In the genomic region with DNA sequence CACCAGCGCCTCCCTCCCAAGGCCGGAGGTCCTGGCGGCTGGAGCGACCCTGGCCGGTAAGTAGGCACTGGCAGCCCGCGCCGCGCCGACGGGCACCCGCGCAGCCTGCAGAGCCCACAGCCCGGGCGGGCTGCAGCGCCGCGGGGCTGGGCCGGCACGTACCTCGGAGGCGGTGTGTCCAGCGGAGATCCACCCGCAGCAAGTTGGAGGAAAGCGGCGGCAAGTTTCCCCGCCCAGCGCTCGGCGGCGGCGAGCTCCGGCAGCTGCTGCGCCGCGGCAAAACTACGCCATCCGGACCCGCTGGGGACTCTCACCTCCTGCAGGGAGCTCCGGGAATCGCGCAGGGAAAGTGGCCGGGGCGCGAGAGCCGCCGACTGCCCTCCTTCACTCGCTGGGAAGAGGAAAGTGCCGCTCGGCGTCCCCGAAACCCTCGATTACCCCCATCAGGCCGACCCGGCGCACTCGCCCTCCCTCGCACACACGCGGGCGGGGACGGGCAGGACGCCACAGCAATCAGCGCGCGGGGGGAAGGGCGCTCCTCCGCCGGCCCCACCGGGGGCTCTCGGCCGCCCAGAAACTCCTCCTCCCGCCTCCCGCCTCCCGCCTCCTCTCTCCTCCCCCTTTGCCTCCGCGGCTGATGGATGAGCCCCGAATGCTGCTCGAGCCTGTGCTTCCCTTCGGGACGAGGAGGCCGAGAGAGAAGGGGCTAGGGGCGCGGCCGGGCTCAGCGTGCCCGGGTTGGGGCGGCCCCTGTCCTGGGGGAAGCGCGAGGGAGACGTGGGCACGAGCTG, we compare ENCODE assay signal across 1 cellular context.
TF ChIP-seq lines count a peak whose summit lies in the region.

TSS of gene TGFBR3 (minus strand) at position 436 of the 791 bp plus-strand sequence. CDS start 24,620 bp downstream, outside the sequence.

TF ChIP-seq in K562, 482 proteins besides CTCF, POLR2A, EP300 and RAD21 (continued from another document and continues in another):
- TF ChIP-seq ZNF184 (CRISPR knock-in tag; IDR thresholded peaks at IDR 0.05) (no peak), PRDM10 (IDR thresholded peaks at IDR 0.05; ENCODE audit: partially characterized antibody) (peak; percentile 86), MBD2 (IDR thresholded peaks at IDR 0.05; ENCODE audit: borderline replicate concordance, low read depth) (peak; percentile 23; the same call in 1 of the 2 replicates), ZNF766 (CRISPR knock-in tag; conservative IDR thresholded peaks at IDR 0.05) (no peak), CEBPG (CRISPR knock-in tag; IDR thresholded peaks at IDR 0.05) (no peak), CEBPG (tag; conservative IDR thresholded peaks at IDR 0.05 in 1 of 2, IDR thresholded peaks at IDR 0.05 in 1 of 2) (no peak), JUN (IDR thresholded peaks at IDR 0.05; ENCODE audit: borderline replicate concordance, low read depth, low read length) (no peak), JUN (CRISPR knock-in tag; IDR thresholded peaks at IDR 0.05; ENCODE audit: borderline replicate concordance) (0 out of 2 replicates have a peak, but pooled peaks have one; percentile 43), BCLAF1 (IDR thresholded peaks at IDR 0.05; ENCODE audit: borderline replicate concordance in 1 of 2, control insufficient read depth in 1 of 2, low read depth in 2 of 2, low read length in 1 of 2) (no peak), ZKSCAN3 (CRISPR knock-in tag; IDR thresholded peaks at IDR 0.05) (no peak), STAG1 (CRISPR knock-in tag; IDR thresholded peaks at IDR 0.05; ENCODE audit: borderline replicate concordance) (no peak), HNRNPL (IDR thresholded peaks at IDR 0.05; ENCODE audit: low read depth, low read length) (0 out of 2 replicates have a peak, but pooled peaks have one; percentile 22), RBM14 (IDR thresholded peaks at IDR 0.05; ENCODE audit: borderline replicate concordance, insufficient read depth, low read depth, low read length) (no peak), E2F3 (CRISPR knock-in tag; IDR thresholded peaks at IDR 0.05) (0 out of 2 replicates have a peak, but pooled peaks have one; percentile 18), NUFIP1 (IDR thresholded peaks at IDR 0.05; ENCODE audit: partially characterized antibody) (no peak), ADNP (tag; IDR thresholded peaks at IDR 0.05) (no peak), MCM2 (IDR thresholded peaks at IDR 0.05; ENCODE audit: low read depth) (no peak), ZNF551 (CRISPR knock-in tag; IDR thresholded peaks at IDR 0.05) (no peak), GTF2A2 (tag; IDR thresholded peaks at IDR 0.05) (no peak), SMARCB1 (IDR thresholded peaks at IDR 0.05; ENCODE audit: insufficient read length, low read depth) (no peak), NR2F6 (CRISPR knock-in tag; IDR thresholded peaks at IDR 0.05) (no peak), ELF1 (tag; IDR thresholded peaks at IDR 0.05) (no peak), POLR3G (IDR thresholded peaks at IDR 0.05; ENCODE audit: extremely low read depth, insufficient read length, insufficient replicate concordance) (no peak), TCF7 (IDR thresholded peaks at IDR 0.05; ENCODE audit: borderline replicate concordance) (no peak), ZNF431 (CRISPR knock-in tag; IDR thresholded peaks at IDR 0.05) (no peak)
- TF ChIP-seq, protein P1, sequence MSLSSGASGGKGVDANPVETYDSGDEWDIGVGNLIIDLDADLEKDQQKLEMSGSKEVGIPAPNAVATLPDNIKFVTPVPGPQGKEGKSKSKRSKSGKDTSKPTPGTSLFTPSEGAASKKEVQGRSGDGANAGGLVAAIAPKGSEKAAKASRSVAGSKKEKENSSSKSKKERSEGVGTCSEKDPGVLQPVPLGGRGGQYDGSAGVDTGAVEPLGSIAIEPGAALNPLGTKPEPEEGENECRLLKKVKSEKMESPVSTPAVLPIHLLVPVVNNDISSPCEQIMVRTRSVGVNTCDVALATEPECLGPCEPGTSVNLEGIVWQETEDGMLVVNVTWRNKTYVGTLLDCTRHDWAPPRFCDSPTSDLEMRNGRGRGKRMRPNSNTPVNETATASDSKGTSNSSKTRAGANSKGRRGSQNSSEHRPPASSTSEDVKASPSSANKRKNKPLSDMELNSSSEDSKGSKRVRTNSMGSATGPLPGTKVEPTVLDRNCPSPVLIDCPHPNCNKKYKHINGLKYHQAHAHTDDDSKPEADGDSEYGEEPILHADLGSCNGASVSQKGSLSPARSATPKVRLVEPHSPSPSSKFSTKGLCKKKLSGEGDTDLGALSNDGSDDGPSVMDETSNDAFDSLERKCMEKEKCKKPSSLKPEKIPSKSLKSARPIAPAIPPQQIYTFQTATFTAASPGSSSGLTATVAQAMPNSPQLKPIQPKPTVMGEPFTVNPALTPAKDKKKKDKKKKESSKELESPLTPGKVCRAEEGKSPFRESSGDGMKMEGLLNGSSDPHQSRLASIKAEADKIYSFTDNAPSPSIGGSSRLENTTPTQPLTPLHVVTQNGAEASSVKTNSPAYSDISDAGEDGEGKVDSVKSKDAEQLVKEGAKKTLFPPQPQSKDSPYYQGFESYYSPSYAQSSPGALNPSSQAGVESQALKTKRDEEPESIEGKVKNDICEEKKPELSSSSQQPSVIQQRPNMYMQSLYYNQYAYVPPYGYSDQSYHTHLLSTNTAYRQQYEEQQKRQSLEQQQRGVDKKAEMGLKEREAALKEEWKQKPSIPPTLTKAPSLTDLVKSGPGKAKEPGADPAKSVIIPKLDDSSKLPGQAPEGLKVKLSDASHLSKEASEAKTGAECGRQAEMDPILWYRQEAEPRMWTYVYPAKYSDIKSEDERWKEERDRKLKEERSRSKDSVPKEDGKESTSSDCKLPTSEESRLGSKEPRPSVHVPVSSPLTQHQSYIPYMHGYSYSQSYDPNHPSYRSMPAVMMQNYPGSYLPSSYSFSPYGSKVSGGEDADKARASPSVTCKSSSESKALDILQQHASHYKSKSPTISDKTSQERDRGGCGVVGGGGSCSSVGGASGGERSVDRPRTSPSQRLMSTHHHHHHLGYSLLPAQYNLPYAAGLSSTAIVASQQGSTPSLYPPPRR (CRISPR knock-in tag; IDR thresholded peaks at IDR 0.05; ENCODE audit: borderline replicate concordance) = no peak; the same call in 1 of the 2 replicates
- TF ChIP-seq, protein P2, sequence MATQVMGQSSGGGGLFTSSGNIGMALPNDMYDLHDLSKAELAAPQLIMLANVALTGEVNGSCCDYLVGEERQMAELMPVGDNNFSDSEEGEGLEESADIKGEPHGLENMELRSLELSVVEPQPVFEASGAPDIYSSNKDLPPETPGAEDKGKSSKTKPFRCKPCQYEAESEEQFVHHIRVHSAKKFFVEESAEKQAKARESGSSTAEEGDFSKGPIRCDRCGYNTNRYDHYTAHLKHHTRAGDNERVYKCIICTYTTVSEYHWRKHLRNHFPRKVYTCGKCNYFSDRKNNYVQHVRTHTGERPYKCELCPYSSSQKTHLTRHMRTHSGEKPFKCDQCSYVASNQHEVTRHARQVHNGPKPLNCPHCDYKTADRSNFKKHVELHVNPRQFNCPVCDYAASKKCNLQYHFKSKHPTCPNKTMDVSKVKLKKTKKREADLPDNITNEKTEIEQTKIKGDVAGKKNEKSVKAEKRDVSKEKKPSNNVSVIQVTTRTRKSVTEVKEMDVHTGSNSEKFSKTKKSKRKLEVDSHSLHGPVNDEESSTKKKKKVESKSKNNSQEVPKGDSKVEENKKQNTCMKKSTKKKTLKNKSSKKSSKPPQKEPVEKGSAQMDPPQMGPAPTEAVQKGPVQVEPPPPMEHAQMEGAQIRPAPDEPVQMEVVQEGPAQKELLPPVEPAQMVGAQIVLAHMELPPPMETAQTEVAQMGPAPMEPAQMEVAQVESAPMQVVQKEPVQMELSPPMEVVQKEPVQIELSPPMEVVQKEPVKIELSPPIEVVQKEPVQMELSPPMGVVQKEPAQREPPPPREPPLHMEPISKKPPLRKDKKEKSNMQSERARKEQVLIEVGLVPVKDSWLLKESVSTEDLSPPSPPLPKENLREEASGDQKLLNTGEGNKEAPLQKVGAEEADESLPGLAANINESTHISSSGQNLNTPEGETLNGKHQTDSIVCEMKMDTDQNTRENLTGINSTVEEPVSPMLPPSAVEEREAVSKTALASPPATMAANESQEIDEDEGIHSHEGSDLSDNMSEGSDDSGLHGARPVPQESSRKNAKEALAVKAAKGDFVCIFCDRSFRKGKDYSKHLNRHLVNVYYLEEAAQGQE (CRISPR knock-in tag; IDR thresholded peaks at IDR 0.05; ENCODE audit: low read depth) = no peak
- TF ChIP-seq, protein P3, sequence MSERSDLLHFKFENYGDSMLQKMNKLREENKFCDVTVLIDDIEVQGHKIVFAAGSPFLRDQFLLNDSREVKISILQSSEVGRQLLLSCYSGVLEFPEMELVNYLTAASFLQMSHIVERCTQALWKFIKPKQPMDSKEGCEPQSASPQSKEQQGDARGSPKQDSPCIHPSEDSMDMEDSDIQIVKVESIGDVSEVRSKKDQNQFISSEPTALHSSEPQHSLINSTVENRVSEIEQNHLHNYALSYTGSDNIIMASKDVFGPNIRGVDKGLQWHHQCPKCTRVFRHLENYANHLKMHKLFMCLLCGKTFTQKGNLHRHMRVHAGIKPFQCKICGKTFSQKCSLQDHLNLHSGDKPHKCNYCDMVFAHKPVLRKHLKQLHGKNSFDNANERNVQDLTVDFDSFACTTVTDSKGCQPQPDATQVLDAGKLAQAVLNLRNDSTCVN (CRISPR knock-in tag; IDR thresholded peaks at IDR 0.05) = no peak
- TF ChIP-seq, protein P4, sequence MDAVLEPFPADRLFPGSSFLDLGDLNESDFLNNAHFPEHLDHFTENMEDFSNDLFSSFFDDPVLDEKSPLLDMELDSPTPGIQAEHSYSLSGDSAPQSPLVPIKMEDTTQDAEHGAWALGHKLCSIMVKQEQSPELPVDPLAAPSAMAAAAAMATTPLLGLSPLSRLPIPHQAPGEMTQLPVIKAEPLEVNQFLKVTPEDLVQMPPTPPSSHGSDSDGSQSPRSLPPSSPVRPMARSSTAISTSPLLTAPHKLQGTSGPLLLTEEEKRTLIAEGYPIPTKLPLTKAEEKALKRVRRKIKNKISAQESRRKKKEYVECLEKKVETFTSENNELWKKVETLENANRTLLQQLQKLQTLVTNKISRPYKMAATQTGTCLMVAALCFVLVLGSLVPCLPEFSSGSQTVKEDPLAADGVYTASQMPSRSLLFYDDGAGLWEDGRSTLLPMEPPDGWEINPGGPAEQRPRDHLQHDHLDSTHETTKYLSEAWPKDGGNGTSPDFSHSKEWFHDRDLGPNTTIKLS (IDR thresholded peaks at IDR 0.05; ENCODE audit: borderline replicate concordance, low read depth) = no peak
- TF ChIP-seq, protein P5, sequence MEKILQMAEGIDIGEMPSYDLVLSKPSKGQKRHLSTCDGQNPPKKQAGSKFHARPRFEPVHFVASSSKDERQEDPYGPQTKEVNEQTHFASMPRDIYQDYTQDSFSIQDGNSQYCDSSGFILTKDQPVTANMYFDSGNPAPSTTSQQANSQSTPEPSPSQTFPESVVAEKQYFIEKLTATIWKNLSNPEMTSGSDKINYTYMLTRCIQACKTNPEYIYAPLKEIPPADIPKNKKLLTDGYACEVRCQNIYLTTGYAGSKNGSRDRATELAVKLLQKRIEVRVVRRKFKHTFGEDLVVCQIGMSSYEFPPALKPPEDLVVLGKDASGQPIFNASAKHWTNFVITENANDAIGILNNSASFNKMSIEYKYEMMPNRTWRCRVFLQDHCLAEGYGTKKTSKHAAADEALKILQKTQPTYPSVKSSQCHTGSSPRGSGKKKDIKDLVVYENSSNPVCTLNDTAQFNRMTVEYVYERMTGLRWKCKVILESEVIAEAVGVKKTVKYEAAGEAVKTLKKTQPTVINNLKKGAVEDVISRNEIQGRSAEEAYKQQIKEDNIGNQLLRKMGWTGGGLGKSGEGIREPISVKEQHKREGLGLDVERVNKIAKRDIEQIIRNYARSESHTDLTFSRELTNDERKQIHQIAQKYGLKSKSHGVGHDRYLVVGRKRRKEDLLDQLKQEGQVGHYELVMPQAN (IDR thresholded peaks at IDR 0.05; ENCODE audit: borderline replicate concordance) = no peak; the same call in 1 of the 2 replicates
